ENCODE assay signal across 12 cellular contexts in the genomic region with DNA sequence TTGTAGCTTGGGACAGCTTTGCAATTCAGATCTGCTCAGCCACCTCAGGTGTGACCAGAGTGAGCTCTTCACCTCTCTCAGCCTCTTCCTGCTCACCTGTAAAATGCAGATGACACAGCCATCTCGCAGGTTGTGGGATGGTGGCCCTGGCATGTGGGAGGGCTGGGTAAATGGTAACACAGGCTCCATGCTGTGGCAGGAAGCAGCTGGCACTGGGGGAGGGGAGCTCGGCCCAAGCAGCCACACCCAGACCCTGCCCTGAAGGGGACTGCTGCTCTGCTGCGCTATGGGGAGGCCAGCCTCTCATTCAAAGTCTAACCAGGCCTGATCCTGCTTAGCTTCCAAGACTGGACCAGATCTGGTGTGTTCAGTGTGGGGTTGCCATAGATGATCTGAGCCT. TPM values are rescaled to one million over a fixed set of nuclear protein-coding genes. Genes with fewer than 3 reads are reported as not detected.
DNase-seq lines count a peak whose midpoint lies in the region; ATAC-seq, FAIRE-seq and TF ChIP-seq lines count a peak whose summit lies in the region.
"Had no signal": no experiment of that assay in that cellular context is flagged by ENCODE, and none has a peak within 500 bp of the region (broad histone marks: within the 10 kb centered on the region; RNA-seq: fewer than 3 reads in every experiment).

No MANE protein-coding gene starts in this region.

- no peaks in the 10 kb centered on the region for H3K27me3 ChIP-seq in endodermal cell (ENCODE audit: control insufficient read depth, insufficient read depth, low read length, poor library complexity, severe bottlenecking)
- no peaks in the 10 kb centered on the region for H3K27me3 ChIP-seq in transverse colon
- H3K27me3 ChIP-seq: BE2C, breast epithelium, suprapubic skin had no signal

- no peaks in the 10 kb centered on the region for H3K27me3 Mint-ChIP-seq in activated T-cell treated with anti-CD3 and anti-CD28 coated beads, Interleukin-2, amount 50 U/mL, for 72 hours (ENCODE audit: low read depth)
- H3K27me3 Mint-ChIP-seq in endodermal cell (ENCODE audit: insufficient read depth), result no peaks in the 10 kb centered on the region

- no peak overlapping the region for H3K4me3 Mint-ChIP-seq in activated T-cell treated with anti-CD3 and anti-CD28 coated beads, Interleukin-2, amount 50 U/mL, for 72 hours
- no peak overlapping the region for H3K4me3 Mint-ChIP-seq in endodermal cell

- peaks cover 6% of the 10 kb centered on the region for H3K4me1 ChIP-seq in endodermal cell (ENCODE audit: control insufficient read depth, insufficient read depth, low read length)
- peaks cover 13 to 27% (median 23%) of the 10 kb centered on the region in 4 donors for H3K4me1 ChIP-seq in transverse colon
- H3K4me1 ChIP-seq: BE2C, breast epithelium, HAP-1 had no signal

- peaks cover 0 to 2% of the 10 kb centered on the region in 2 donors for H3K9me3 Mint-ChIP-seq in activated T-cell treated with anti-CD3 and anti-CD28 coated beads, Interleukin-2, amount 50 U/mL, for 72 hours
- H3K9me3 Mint-ChIP-seq in endodermal cell, result peaks cover 5% of the 10 kb centered on the region

- no peak for TF ChIP-seq CTCF in endodermal cell (conservative IDR thresholded peaks at IDR 0.05)
- TF ChIP-seq CTCF in transverse colon (IDR thresholded peaks at IDR 0.05), result no peak

- TF ChIP-seq EP300 in transverse colon (IDR thresholded peaks at IDR 0.05; ENCODE audit: low read depth), result no peak

- H3K4me3 ChIP-seq in endodermal cell (ENCODE audit: low read length), result no peak overlapping the region
- H3K4me3 ChIP-seq in transverse colon, result no peak overlapping the region
- H3K4me3 ChIP-seq: breast epithelium, HAP-1, suprapubic skin had no signal

- in situ Hi-C loops in transverse colon (cut with MboI; ENCODE audit: low pct_ligation_motif_present in 1 of 4, low pct_unique_long_range_greater_than_20kb in 1 of 4, low sequenced_read_pairs in 3 of 4), result no loop called here

- FAIRE-seq in GM12891 (lab: Jason Lieb, UNC), result no peak

- H3K36me3 Mint-ChIP-seq in activated T-cell treated with anti-CD3 and anti-CD28 coated beads, Interleukin-2, amount 50 U/mL, for 72 hours (ENCODE audit: insufficient read depth in 2 of 2), result peaks cover 1 to 5% of the 10 kb centered on the region in 2 donors
- peaks cover 9% of the 10 kb centered on the region for H3K36me3 Mint-ChIP-seq in endodermal cell (ENCODE audit: low read depth)

- WGBS in endodermal cell (ENCODE audit: insufficient coverage in 1 of 2, insufficient read length in 1 of 2), 2 experiments, result 50 to 58% methylated on average over 2 to 3 of the region's 3 CpGs
- 21% methylated on average over 2 of the region's 3 CpGs; no CpG with 5 or more reads in 1 of the 2 donors for WGBS in transverse colon (ENCODE audit: low coverage in 1 of 2), 2 donors

- H3K36me3 ChIP-seq in endodermal cell (ENCODE audit: control insufficient read depth, insufficient read depth, low read length) (no peaks in the 10 kb centered on the region), transverse colon (no peaks in the 10 kb centered on the region)
- H3K36me3 ChIP-seq: BE2C, breast epithelium, HAP-1, suprapubic skin had no signal

- ATAC-seq in activated T-cell treated with anti-CD3 and anti-CD28 coated beads, Interleukin-2, amount 50 U/mL, for 72 hours (replicated peaks in 1 of 2), result peak; percentile 15 to 20

- no peak overlapping the region for H3K9ac ChIP-seq in endodermal cell (ENCODE audit: extremely low read depth, low read length, poor library complexity, severe bottlenecking)

- H3K27ac ChIP-seq in endodermal cell (ENCODE audit: low read depth, low read length) (no peak overlapping the region), transverse colon (peak overlapping the region in 1 of 4 donors; percentile 7)
- H3K27ac ChIP-seq: breast epithelium, suprapubic skin had no signal

- H3K27ac Mint-ChIP-seq in activated T-cell treated with anti-CD3 and anti-CD28 coated beads, Interleukin-2, amount 50 U/mL, for 72 hours, result no peak overlapping the region
- H3K27ac Mint-ChIP-seq in endodermal cell, result no peak overlapping the region

- H3K9me3 ChIP-seq in endodermal cell (ENCODE audit: control insufficient read depth, low read length), result peaks cover 8% of the 10 kb centered on the region
- H3K9me3 ChIP-seq in transverse colon, result no peaks in the 10 kb centered on the region
- H3K9me3 ChIP-seq: BE2C, breast epithelium, suprapubic skin had no signal

- DNase-seq in activated T-cell treated with anti-CD3 and anti-CD28 coated beads, Interleukin-2, amount 50 U/mL, for 72 hours, result no peak
- DNase-seq in activated T-cell treated with anti-CD3 and anti-CD28 coated beads for 4 hours (no peak), NCI-H524 treated with DMSO at 0.1 percent for 48 hours (lab: John Stamatoyannopoulos, UW) (peak; percentile 31), endodermal cell (peak; percentile 80), transverse colon (peak; percentile 69), GM12891 (ENCODE audit: insufficient read length, low spot score) (no peak), NCI-H1092 (lab: John Stamatoyannopoulos, UW) (no peak), iPS-NIHi7 (ENCODE audit: extremely low spot score) (no peak)
- DNase-seq: BE2C had no signal

- peaks cover 47% of the 10 kb centered on the region for H3K4me1 Mint-ChIP-seq in activated T-cell treated with anti-CD3 and anti-CD28 coated beads, Interleukin-2, amount 50 U/mL, for 72 hours (ENCODE audit: low read depth)
- H3K4me1 Mint-ChIP-seq in endodermal cell, result peaks cover 27% of the 10 kb centered on the region

- intact Hi-C loops in transverse colon (cut with DNase I; ENCODE audit: low total_unique reads), result no loop called here

- TF ChIP-seq POLR2A in transverse colon (IDR thresholded peaks at IDR 0.05) (no peak), GM12891 (IDR thresholded peaks at IDR 0.05; ENCODE audit: low read depth, low read length) (no peak)

TF ChIP-seq in GM12891, 5 proteins besides CTCF, POLR2A, EP300 and RAD21:
- TF ChIP-seq POU2F2 (IDR thresholded peaks at IDR 0.05; ENCODE audit: low read depth, low read length), result no peak
- TF ChIP-seq POLR2AphosphoS5 (IDR thresholded peaks at IDR 0.05; ENCODE audit: low read depth, low read length), result no peak
- TF ChIP-seq TAF1 (IDR thresholded peaks at IDR 0.05; ENCODE audit: low read depth, low read length), result no peak
- no peak for TF ChIP-seq SPI1 (IDR thresholded peaks at IDR 0.05; ENCODE audit: low read depth, low read length)
- no peak for TF ChIP-seq PAX5 (IDR thresholded peaks at IDR 0.05; ENCODE audit: insufficient read depth, low read length, severe bottlenecking)

RNA-seq across cellular contexts. Expression of a gene that starts 24.1 kb away (rescaled TPM):
- 10 to 100 TPM; 23.3 to 27.6 TPM for total RNA-seq in activated T-cell treated with anti-CD3 and anti-CD28 coated beads, Interleukin-2, amount 50 U/mL, for 72 hours
- total RNA-seq in endodermal cell (10 to 100 TPM; 17.1 to 20.2 TPM), transverse colon (10 to 100 TPM; 21.1 to 38.2 (median 21.3) TPM)
- polyA plus RNA-seq in endodermal cell (2013, experiment 1 of 2), result 21.4 TPM
- polyA plus RNA-seq in endodermal cell (2013, experiment 2 of 2), result 21.7 TPM
- 4.2 TPM for polyA plus RNA-seq in GM12891 (2012; ENCODE audit: low read depth, missing spikeins)

Comparison
In these comparisons a context has a peak if more than half of its experiments do, and no peak if none do; other contexts are left out.
1. DNase-seq: peak in NCI-H524 treated with DMSO at 0.1 percent for 48 hours (single experiment), endodermal cell (single experiment) and transverse colon (single experiment); none in activated T-cell treated with anti-CD3 and anti-CD28 coated beads, Interleukin-2, amount 50 U/mL, for 72 hours (0 of 2), activated T-cell treated with anti-CD3 and anti-CD28 coated beads for 4 hours (single experiment), GM12891 (single experiment), NCI-H1092 (single experiment) and iPS-NIHi7 (single experiment).